8 cellular contexts compared by ENCODE assay signal in the genomic region with DNA sequence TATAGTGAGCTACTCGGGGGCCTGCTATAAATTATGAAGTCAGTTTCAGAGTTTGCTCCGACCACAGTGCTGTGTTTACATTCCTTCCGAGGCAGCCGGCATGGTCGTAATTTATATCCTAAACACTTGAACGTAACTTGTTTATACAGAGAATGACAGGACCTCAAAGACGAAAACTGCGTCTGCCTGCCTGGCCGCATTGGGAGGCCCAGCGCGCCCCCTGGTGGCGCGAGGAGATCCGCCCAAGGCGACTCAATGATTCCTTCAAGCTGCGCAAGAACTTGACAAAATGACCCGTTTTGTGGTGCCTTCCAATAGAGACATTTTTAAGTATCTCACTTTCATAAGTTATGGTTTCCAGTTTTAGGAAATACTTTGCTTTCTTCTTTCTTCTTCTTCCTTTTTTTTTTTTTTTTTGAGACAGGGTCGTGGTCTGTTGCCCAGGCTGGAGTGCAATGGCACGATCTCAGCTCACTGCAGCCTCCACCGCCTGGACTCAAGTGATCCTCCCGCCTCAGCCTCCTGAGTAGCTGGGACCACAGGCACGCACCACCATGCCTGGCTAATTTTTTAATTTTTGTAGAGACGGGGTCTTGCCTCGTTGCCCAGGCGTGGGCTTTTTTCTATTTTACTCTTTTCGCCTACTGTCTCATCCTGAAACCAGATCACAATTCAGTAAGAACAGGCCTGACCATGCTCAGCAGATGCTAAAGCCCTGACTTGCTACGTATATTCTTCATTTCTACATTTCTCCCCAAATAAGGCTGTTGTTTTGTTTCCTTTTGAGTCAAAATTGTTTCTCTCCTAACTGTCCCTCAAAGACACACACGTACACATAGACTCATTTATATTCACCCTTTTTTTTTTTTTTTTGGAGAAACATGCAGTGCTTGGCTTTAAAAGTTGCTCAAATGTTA. TPM values are rescaled to one million over a fixed set of nuclear protein-coding genes. Genes with fewer than 3 reads are reported as not detected.
DNase-seq lines count a peak whose midpoint lies in the region; ATAC-seq and TF ChIP-seq lines count a peak whose summit lies in the region.

No MANE protein-coding gene starts in this region.

- H3K9me3 ChIP-seq in HEK293 (ENCODE audit: control insufficient read depth, insufficient read depth, low read depth, low read length) = no peaks in the 10 kb centered on the region
- H3K9me3 ChIP-seq in colonic mucosa = no peaks in the 10 kb centered on the region
- no peaks in the 10 kb centered on the region for H3K9me3 ChIP-seq in lower lobe of right lung

- H3K4me3 ChIP-seq in HEK293 (ENCODE audit: low read depth, low read length) (no peak overlapping the region), colonic mucosa (no peak overlapping the region), lower lobe of right lung (no peak overlapping the region)

- peak; percentile 67 to 73 for ATAC-seq in lower lobe of right lung

- H3K27me3 ChIP-seq in colonic mucosa = peaks cover 42% of the 10 kb centered on the region
- peaks cover 61% of the 10 kb centered on the region for H3K27me3 ChIP-seq in lower lobe of right lung (ENCODE audit: low read depth)

- peak; percentile 6 for DNase-seq in DMS153 (lab: John Stamatoyannopoulos, UW)
- DNase-seq in NCI-H226 = peak; percentile 61
- peak; percentile 80 for DNase-seq in activated CD4-positive, alpha-beta T cell treated with anti-CD3 and anti-CD28 coated beads for 48 hours
- DNase-seq in colonic mucosa = peak; percentile 67
- DNase-seq in lower lobe of right lung = peak; percentile 77
- peak; percentile 38 for DNase-seq in stimulated activated CD8-positive, alpha-beta memory T cell treated with anti-CD3 and anti-CD28 coated beads, Interleukin-12 subunit alpha, Interleukin-12 subunit beta, amount 100 ng/mL, for 24 hours (ENCODE audit: extremely low read depth)
- DNase-seq in middle frontal gyrus (ENCODE audit: extremely low spot score, low spot score) = no peak

- intact Hi-C loops in colonic mucosa (cut with DNase I) (no loop called here), lower lobe of right lung (cut with DNase I) (no loop called here)

- TF ChIP-seq CTCF in HEK293 (tag by site-specific recombination; IDR thresholded peaks at IDR 0.05) = peak; percentile 90
- peak; percentile 94 for TF ChIP-seq CTCF in colonic mucosa (IDR thresholded peaks at IDR 0.05)
- TF ChIP-seq CTCF in lower lobe of right lung (IDR thresholded peaks at IDR 0.05) = peak; percentile 97

- no peak overlapping the region for H3K27ac ChIP-seq in HEK293 (ENCODE audit: extremely low read depth, low read depth, low read length)
- H3K27ac ChIP-seq in colonic mucosa = peak overlapping the region; percentile 10
- peak overlapping the region; percentile 53 for H3K27ac ChIP-seq in lower lobe of right lung

- H3K36me3 ChIP-seq in HEK293 (ENCODE audit: control insufficient read depth in 2 of 2, insufficient read depth in 1 of 2, low read length in 2 of 2) = peaks cover 15 to 41% of the 10 kb centered on the region in 2 experiments
- no peaks in the 10 kb centered on the region for H3K36me3 ChIP-seq in colonic mucosa
- H3K36me3 ChIP-seq in lower lobe of right lung = no peaks in the 10 kb centered on the region

- H3K4me1 ChIP-seq in HEK293 (ENCODE audit: control insufficient read depth, insufficient read depth, low read length) (peaks cover 12% of the 10 kb centered on the region), colonic mucosa (no peaks in the 10 kb centered on the region), lower lobe of right lung (peaks cover 19% of the 10 kb centered on the region)

- H3K9ac ChIP-seq in colonic mucosa (ENCODE audit: low read depth in 2 of 2, low read length in 2 of 2) = no peak overlapping the region

- CTCF ChIA-PET in HEK293 (lab: Yijun Ruan, JAX) = interaction anchor here (0.5 to 3.1 kb wide), 43 partner anchors 10 to 1242 kb away, joined by 3 to 35 read pairs (median 4); no protein-coding TSS in a partner anchor

- POLR2A ChIA-PET in HEK293 (lab: Yijun Ruan, JAX) = interaction anchor here (0.6 to 1.0 kb wide), 4 partner anchors 10 to 597 kb away, joined by 3 to 7 read pairs (median 4); no protein-coding TSS in a partner anchor

TF ChIP-seq in HEK293, 187 proteins besides CTCF, POLR2A, EP300 and RAD21 (continues in another document):
- TF ChIP-seq ZSCAN16 (tag by site-specific recombination; IDR thresholded peaks at IDR 0.05) (0 out of 2 replicates have a peak, but pooled peaks have one; percentile 13), ZNF654 (tag by site-specific recombination; IDR thresholded peaks at IDR 0.05; ENCODE audit: low read depth) (peak; percentile 91), ZBTB17 (tag by site-specific recombination; IDR thresholded peaks at IDR 0.05) (peak; percentile 71), ZSCAN23 (tag by site-specific recombination; IDR thresholded peaks at IDR 0.05) (0 out of 2 replicates have a peak, but pooled peaks have one; percentile 10), ZNF2 (tag by site-specific recombination; IDR thresholded peaks at IDR 0.05) (peak; percentile 68; the same call in 1 of the 2 replicates), REPIN1 (tag by site-specific recombination; IDR thresholded peaks at IDR 0.05; ENCODE audit: low read depth) (no peak; the same call in 1 of the 2 replicates), MYNN (tag by site-specific recombination; IDR thresholded peaks at IDR 0.05; ENCODE audit: borderline replicate concordance) (no peak), ZFP69B (tag by site-specific recombination; IDR thresholded peaks at IDR 0.05) (peak; percentile 62), ZNF610 (tag by site-specific recombination; IDR thresholded peaks at IDR 0.05; ENCODE audit: borderline replicate concordance) (peak; percentile 66; the same call in 1 of the 2 replicates), ZNF10 (tag by site-specific recombination; IDR thresholded peaks at IDR 0.05) (0 out of 2 replicates have a peak, but pooled peaks have one; percentile 40), ZNF548 (tag by site-specific recombination; IDR thresholded peaks at IDR 0.05) (no peak), KLF9 (tag by site-specific recombination; IDR thresholded peaks at IDR 0.05; ENCODE audit: low read depth) (no peak), OSR2 (tag by site-specific recombination; IDR thresholded peaks at IDR 0.05) (peak; percentile 96), ZNF335 (tag by site-specific recombination; conservative IDR thresholded peaks at IDR 0.05) (peak; percentile 59; the same call in 1 of the 2 replicates)
- TF ChIP-seq, protein P1, sequence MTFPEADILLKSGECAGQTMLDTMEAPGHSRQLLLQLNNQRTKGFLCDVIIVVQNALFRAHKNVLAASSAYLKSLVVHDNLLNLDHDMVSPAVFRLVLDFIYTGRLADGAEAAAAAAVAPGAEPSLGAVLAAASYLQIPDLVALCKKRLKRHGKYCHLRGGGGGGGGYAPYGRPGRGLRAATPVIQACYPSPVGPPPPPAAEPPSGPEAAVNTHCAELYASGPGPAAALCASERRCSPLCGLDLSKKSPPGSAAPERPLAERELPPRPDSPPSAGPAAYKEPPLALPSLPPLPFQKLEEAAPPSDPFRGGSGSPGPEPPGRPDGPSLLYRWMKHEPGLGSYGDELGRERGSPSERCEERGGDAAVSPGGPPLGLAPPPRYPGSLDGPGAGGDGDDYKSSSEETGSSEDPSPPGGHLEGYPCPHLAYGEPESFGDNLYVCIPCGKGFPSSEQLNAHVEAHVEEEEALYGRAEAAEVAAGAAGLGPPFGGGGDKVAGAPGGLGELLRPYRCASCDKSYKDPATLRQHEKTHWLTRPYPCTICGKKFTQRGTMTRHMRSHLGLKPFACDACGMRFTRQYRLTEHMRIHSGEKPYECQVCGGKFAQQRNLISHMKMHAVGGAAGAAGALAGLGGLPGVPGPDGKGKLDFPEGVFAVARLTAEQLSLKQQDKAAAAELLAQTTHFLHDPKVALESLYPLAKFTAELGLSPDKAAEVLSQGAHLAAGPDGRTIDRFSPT (tag by site-specific recombination; IDR thresholded peaks at IDR 0.05) = no peak
- TF ChIP-seq, protein P2, sequence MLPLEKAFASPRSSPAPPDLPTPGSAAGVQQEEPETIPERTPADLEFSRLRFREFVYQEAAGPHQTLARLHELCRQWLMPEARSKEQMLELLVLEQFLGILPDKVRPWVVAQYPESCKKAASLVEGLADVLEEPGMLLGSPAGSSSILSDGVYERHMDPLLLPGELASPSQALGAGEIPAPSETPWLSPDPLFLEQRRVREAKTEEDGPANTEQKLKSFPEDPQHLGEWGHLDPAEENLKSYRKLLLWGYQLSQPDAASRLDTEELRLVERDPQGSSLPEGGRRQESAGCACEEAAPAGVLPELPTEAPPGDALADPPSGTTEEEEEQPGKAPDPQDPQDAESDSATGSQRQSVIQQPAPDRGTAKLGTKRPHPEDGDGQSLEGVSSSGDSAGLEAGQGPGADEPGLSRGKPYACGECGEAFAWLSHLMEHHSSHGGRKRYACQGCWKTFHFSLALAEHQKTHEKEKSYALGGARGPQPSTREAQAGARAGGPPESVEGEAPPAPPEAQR (tag by site-specific recombination; IDR thresholded peaks at IDR 0.05) = 0 out of 2 replicates have a peak, but pooled peaks have one; percentile 13
- TF ChIP-seq, protein P3, sequence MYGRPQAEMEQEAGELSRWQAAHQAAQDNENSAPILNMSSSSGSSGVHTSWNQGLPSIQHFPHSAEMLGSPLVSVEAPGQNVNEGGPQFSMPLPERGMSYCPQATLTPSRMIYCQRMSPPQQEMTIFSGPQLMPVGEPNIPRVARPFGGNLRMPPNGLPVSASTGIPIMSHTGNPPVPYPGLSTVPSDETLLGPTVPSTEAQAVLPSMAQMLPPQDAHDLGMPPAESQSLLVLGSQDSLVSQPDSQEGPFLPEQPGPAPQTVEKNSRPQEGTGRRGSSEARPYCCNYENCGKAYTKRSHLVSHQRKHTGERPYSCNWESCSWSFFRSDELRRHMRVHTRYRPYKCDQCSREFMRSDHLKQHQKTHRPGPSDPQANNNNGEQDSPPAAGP (tag by site-specific recombination; IDR thresholded peaks at IDR 0.05) = peak; percentile 45; the same call in 1 of the 2 replicates
- TF ChIP-seq, protein P4, sequence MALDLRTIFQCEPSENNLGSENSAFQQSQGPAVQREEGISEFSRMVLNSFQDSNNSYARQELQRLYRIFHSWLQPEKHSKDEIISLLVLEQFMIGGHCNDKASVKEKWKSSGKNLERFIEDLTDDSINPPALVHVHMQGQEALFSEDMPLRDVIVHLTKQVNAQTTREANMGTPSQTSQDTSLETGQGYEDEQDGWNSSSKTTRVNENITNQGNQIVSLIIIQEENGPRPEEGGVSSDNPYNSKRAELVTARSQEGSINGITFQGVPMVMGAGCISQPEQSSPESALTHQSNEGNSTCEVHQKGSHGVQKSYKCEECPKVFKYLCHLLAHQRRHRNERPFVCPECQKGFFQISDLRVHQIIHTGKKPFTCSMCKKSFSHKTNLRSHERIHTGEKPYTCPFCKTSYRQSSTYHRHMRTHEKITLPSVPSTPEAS (tag by site-specific recombination; IDR thresholded peaks at IDR 0.05) = peak; percentile 69; the same call in 1 of the 2 replicates

RNA-seq across cellular contexts. Expression of a gene that starts 7.8 kb away (rescaled TPM):
- total RNA-seq in colonic mucosa (1 to 10 TPM; 4.2 to 8.4 TPM), lower lobe of right lung (13.2 TPM)
